In the genomic region with DNA sequence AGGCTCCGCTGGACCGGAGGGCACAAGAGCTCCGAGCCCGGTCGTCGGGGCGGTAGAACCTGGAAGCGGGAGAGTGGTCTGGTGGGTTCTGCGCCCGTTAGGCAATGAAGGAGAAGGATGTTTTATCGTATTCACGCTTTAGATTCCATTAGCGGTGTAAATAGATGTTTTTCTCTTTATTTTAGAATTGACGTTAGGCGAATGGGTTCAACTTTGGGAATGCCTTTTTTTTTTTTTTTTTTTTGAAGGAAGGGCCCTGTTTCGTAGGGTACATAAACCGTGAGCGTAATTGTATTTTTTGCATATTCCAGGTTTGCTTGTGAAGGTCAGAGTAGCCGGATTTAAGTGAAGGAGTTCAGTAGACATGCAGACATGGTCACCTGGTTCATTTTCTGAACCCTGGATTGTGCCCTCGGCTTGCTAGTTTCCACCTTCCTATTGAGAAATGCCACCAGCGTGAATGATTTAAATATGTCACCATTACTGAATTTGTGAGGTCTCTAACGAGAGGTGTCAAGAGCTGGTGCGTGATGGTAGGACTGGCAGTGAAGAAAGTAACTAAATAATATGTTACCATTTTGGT, we compare ENCODE assay signal across 2 cellular contexts.
TF ChIP-seq lines count a peak whose summit lies in the region.

No MANE protein-coding gene starts in this region.

TF ChIP-seq in A549, 52 proteins besides CTCF, POLR2A, EP300 and RAD21 (continued from another document):
- TF ChIP-seq CBX2 (IDR thresholded peaks at IDR 0.05; ENCODE audit: borderline replicate concordance, low read depth): no peak
- no peak for TF ChIP-seq TFCP2L1 (CRISPR knock-in tag; IDR thresholded peaks at IDR 0.05)

TF ChIP-seq in HEK293, 187 proteins besides CTCF, POLR2A, EP300 and RAD21 (continued from another document):
- TF ChIP-seq, protein P1, sequence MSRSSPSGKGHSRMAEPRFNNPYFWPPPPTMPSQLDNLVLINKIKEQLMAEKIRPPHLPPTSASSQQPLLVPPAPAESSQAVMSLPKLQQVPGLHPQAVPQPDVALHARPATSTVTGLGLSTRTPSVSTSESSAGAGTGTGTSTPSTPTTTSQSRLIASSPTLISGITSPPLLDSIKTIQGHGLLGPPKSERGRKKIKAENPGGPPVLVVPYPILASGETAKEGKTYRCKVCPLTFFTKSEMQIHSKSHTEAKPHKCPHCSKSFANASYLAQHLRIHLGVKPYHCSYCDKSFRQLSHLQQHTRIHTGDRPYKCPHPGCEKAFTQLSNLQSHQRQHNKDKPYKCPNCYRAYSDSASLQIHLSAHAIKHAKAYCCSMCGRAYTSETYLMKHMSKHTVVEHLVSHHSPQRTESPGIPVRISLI (tag by site-specific recombination; IDR thresholded peaks at IDR 0.05): peak; percentile 78
- TF ChIP-seq KLF9 (tag by site-specific recombination; IDR thresholded peaks at IDR 0.05; ENCODE audit: low read depth): no peak
- no peak for TF ChIP-seq ZNF324 (tag by site-specific recombination; IDR thresholded peaks at IDR 0.05)
